In genomic region chr10:70348228-70348850, GRCh38 we compare ENCODE assay signal across 8 cellular contexts. TPM values are rescaled to one million over a fixed set of nuclear protein-coding genes. Genes with fewer than 3 reads are reported as not detected.
A peak's percentile ranks its signal among the peaks of the same experiment; 100 is the strongest.
DNase-seq lines count a peak whose midpoint lies in the region; ATAC-seq and TF ChIP-seq lines count a peak whose summit lies in the region.

No MANE protein-coding gene starts in this region.

- no peaks in the 10 kb centered on the region for H3K4me1 Mint-ChIP-seq in activated CD4-positive, alpha-beta memory T cell treated with anti-CD3 and anti-CD28 coated beads for 36 hours (ENCODE audit: low read depth)
- peaks cover 3 to 6% of the 10 kb centered on the region in 2 donors for H3K4me1 Mint-ChIP-seq in stimulated activated naive B cell treated with anti-CD40 and anti-IgM and Interleukin-4, amounts not matched to agents 10 μg/mL and 1 μg/mL and 100 μg/mL, for 72 hours

- intact Hi-C loops in activated CD4-positive, alpha-beta memory T cell treated with anti-CD3 and anti-CD28 coated beads for 36 hours (cut with micrococcal nuclease): no loop called here
- intact Hi-C loops in left ventricle myocardium inferior (cut with micrococcal nuclease): no loop called here

- no peaks in the 10 kb centered on the region for H3K36me3 Mint-ChIP-seq in activated CD4-positive, alpha-beta memory T cell treated with anti-CD3 and anti-CD28 coated beads for 36 hours
- no peaks in the 10 kb centered on the region for H3K36me3 Mint-ChIP-seq in stimulated activated naive B cell treated with anti-CD40 and anti-IgM and Interleukin-4, amounts not matched to agents 10 μg/mL and 1 μg/mL and 100 μg/mL, for 72 hours

- no peaks in the 10 kb centered on the region for H3K9me3 Mint-ChIP-seq in activated CD4-positive, alpha-beta memory T cell treated with anti-CD3 and anti-CD28 coated beads for 36 hours
- H3K9me3 Mint-ChIP-seq in stimulated activated naive B cell treated with anti-CD40 and anti-IgM and Interleukin-4, amounts not matched to agents 10 μg/mL and 1 μg/mL and 100 μg/mL, for 72 hours: no peaks in the 10 kb centered on the region

- ATAC-seq in stimulated activated naive B cell treated with anti-CD40 and anti-IgM and Interleukin-4, amounts not matched to agents 10 μg/mL and 1 μg/mL and 100 μg/mL, for 72 hours (replicated peaks): peak; percentile 73 to 77

- no peaks in the 10 kb centered on the region for H3K27me3 ChIP-seq in left ventricle myocardium inferior (ENCODE audit: low read depth)

- H3K27ac Mint-ChIP-seq in activated CD4-positive, alpha-beta memory T cell treated with anti-CD3 and anti-CD28 coated beads for 36 hours: no peak overlapping the region
- H3K27ac Mint-ChIP-seq in stimulated activated naive B cell treated with anti-CD40 and anti-IgM and Interleukin-4, amounts not matched to agents 10 μg/mL and 1 μg/mL and 100 μg/mL, for 72 hours: no peak overlapping the region

- H3K4me1 ChIP-seq in left ventricle myocardium inferior: peaks cover 40% of the 10 kb centered on the region

- no peaks in the 10 kb centered on the region for H3K27me3 Mint-ChIP-seq in activated CD4-positive, alpha-beta memory T cell treated with anti-CD3 and anti-CD28 coated beads for 36 hours
- peaks cover 5 to 7% of the 10 kb centered on the region in 2 donors for H3K27me3 Mint-ChIP-seq in stimulated activated naive B cell treated with anti-CD40 and anti-IgM and Interleukin-4, amounts not matched to agents 10 μg/mL and 1 μg/mL and 100 μg/mL, for 72 hours

- no peak overlapping the region for H3K4me3 Mint-ChIP-seq in activated CD4-positive, alpha-beta memory T cell treated with anti-CD3 and anti-CD28 coated beads for 36 hours
- no peak overlapping the region for H3K4me3 Mint-ChIP-seq in stimulated activated naive B cell treated with anti-CD40 and anti-IgM and Interleukin-4, amounts not matched to agents 10 μg/mL and 1 μg/mL and 100 μg/mL, for 72 hours

- peak; percentile 65 for TF ChIP-seq CTCF in left ventricle myocardium inferior (IDR thresholded peaks at IDR 0.05; ENCODE audit: borderline replicate concordance)

- H3K4me3 ChIP-seq in left ventricle myocardium inferior: no peak overlapping the region

- CTCF ChIA-PET in activated CD4-positive, alpha-beta memory T cell treated with anti-CD3 and anti-CD28 coated beads for 36 hours (lab: Charles Lee): interaction anchor here (0.5 to 5.0 kb wide), 4 partner anchors 16 to 126 kb away, joined by 3 to 32 read pairs (median 16); no protein-coding TSS in a partner anchor

- POLR2A ChIA-PET in activated CD4-positive, alpha-beta memory T cell treated with anti-CD3 and anti-CD28 coated beads for 36 hours (lab: Charles Lee): interaction anchor here (0.5 kb wide), 1 partner anchor 322 kb away, joined by 3 read pairs; no protein-coding TSS in a partner anchor

- H3K36me3 ChIP-seq in left ventricle myocardium inferior: no peaks in the 10 kb centered on the region

- H3K27ac ChIP-seq in left ventricle myocardium inferior (replicated peaks): no peak overlapping the region

- no peaks in the 10 kb centered on the region for H3K9me3 ChIP-seq in left ventricle myocardium inferior (replicated peaks)

- DNase-seq in DMS53 (lab: John Stamatoyannopoulos, UW): peak; percentile 49
- no peak for DNase-seq in DMS53 treated with DMSO at 0.1 percent for 48 hours (lab: John Stamatoyannopoulos, UW; ENCODE audit: unreplicated experiment)
- peak in 56 of 76 experiments; percentile 2 to 63 (median 32) for DNase-seq in HUDEP-2 (lab: John Stamatoyannopoulos, UW; ENCODE audit: unreplicated experiment in 76 of 76)
- DNase-seq in activated CD4-positive, alpha-beta memory T cell treated with anti-CD3 and anti-CD28 coated beads for 36 hours: peak; percentile 53
- DNase-seq in left ventricle myocardium inferior: no peak
- DNase-seq in stimulated activated naive B cell treated with anti-CD40 and anti-IgM and Interleukin-4, amounts not matched to agents 10 μg/mL and 1 μg/mL and 100 μg/mL, for 72 hours: no peak
- no peak for DNase-seq in effector CD8-positive, alpha-beta T cell (lab: John Stamatoyannopoulos, UW)
- DNase-seq in activated gamma-delta T cell (lab: John Stamatoyannopoulos, UW): no peak

RNA-seq across cellular contexts. Expression of gene LRRC20, which starts 34.1 kb away (rescaled TPM):
- total RNA-seq in activated CD4-positive, alpha-beta memory T cell treated with anti-CD3 and anti-CD28 coated beads for 36 hours: 10 to 100 TPM; 10.6 to 12.0 TPM
- 75.4 TPM for total RNA-seq in left ventricle myocardium inferior

RNA-seq across cellular contexts. Expression of gene EIF4EBP2, which starts 55.6 kb away (rescaled TPM):
- total RNA-seq in activated CD4-positive, alpha-beta memory T cell treated with anti-CD3 and anti-CD28 coated beads for 36 hours: 10 to 100 TPM; 27.1 to 27.5 TPM
- 75.1 TPM for total RNA-seq in left ventricle myocardium inferior

Comparison
In these comparisons a context has a peak if more than half of its experiments do, and no peak if none do; other contexts are left out.
1. DNase-seq: peak in DMS53 (single experiment), HUDEP-2 (56 of 76) and activated CD4-positive, alpha-beta memory T cell treated with anti-CD3 and anti-CD28 coated beads for 36 hours (single experiment); none in DMS53 treated with DMSO at 0.1 percent for 48 hours (single experiment), left ventricle myocardium inferior (single experiment), stimulated activated naive B cell treated with anti-CD40 and anti-IgM and Interleukin-4, amounts not matched to agents 10 μg/mL and 1 μg/mL and 100 μg/mL, for 72 hours (single experiment), effector CD8-positive, alpha-beta T cell (single experiment) and activated gamma-delta T cell (single experiment).